ENCODE assay signal across 1 cellular context in genomic region chr17:79087428-79088143, GRCh38.
TF ChIP-seq lines count a peak whose summit lies in the region.

No MANE protein-coding gene starts in this region.

TF ChIP-seq in GM12878, 131 proteins besides CTCF, POLR2A, EP300 and RAD21 (continued from another document):
- TF ChIP-seq PBX3 (IDR thresholded peaks at IDR 0.05; ENCODE audit: insufficient replicate concordance, low read depth, low read length) (no peak), RELA (IDR thresholded peaks at IDR 0.05; ENCODE audit: borderline replicate concordance, partially characterized antibody) (peak; percentile 24)
